ENCODE assay signal across 1 cellular context in the genomic region with DNA sequence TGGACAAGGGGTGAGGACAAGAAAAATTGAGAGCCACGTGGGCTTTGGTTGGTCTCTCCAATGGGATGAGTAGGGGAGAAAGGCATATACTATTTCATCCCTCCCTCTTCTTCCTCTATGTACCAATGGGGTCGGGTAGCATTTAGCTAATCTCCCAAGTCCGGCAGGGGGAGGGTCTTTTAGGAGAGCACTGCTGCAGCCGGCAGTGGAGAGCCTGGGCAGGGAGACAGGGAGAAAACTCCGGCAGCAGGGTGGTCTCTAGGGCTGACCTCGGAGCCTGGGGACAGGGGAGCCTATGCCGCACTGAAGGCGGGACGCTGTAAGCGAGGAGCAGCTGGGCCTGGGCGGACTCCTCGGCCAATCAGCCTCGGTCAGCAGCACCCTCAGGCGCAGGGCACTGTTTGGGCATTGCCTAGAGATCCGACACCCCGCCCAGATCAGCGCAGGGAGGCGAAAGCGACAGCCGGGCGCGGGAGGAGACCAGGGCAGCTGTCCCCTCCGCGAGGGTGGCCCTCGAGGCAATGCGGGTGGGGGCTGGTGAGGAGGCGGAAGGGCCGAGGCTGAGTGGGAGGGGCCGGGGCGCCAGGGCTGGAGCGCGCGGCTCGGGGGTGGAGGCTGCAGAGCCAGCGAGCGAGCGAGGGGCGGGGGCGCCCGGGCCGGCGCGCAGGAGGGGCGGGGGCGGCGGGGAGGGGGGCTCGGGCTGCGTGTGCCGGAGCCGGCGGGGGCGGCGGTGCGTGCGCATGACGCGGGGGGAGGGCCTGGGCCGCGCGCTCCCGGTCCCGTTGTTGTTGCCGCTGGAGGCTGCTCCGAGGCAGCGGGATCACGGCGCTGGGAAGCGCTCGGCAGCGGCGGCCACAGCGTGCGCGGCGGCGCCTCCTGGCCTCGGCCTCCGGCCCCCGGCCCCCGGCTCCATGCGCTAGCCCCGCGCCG.
TF ChIP-seq lines count a peak whose summit lies in the region.

A gene (plus strand): TSS at position 785 of the 930 bp plus-strand sequence. CDS start 267 bp downstream, outside the sequence.

TF ChIP-seq in HepG2, 621 proteins besides CTCF, POLR2A, EP300 and RAD21 (continued from another document and continues in another):
- TF ChIP-seq, protein P1, sequence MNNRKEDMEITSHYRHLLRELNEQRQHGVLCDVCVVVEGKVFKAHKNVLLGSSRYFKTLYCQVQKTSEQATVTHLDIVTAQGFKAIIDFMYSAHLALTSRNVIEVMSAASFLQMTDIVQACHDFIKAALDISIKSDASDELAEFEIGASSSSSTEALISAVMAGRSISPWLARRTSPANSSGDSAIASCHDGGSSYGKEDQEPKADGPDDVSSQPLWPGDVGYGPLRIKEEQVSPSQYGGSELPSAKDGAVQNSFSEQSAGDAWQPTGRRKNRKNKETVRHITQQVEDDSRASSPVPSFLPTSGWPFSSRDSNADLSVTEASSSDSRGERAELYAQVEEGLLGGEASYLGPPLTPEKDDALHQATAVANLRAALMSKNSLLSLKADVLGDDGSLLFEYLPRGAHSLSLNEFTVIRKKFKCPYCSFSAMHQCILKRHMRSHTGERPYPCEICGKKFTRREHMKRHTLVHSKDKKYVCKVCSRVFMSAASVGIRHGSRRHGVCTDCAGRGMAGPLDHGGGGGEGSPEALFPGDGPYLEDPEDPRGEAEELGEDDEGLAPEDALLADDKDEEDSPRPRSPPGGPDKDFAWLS (CRISPR knock-in tag; IDR thresholded peaks at IDR 0.05; ENCODE audit: borderline replicate concordance): no peak
- TF ChIP-seq TMF1 (CRISPR knock-in tag; IDR thresholded peaks at IDR 0.05; ENCODE audit: low read depth): 0 out of 2 replicates have a peak, but pooled peaks have one; percentile 42
- no peak for TF ChIP-seq ZNF761 (CRISPR knock-in tag; conservative IDR thresholded peaks at IDR 0.05)
- no peak for TF ChIP-seq KDM6A (CRISPR knock-in tag; IDR thresholded peaks at IDR 0.05; ENCODE audit: low read depth)
- TF ChIP-seq, protein P2, sequence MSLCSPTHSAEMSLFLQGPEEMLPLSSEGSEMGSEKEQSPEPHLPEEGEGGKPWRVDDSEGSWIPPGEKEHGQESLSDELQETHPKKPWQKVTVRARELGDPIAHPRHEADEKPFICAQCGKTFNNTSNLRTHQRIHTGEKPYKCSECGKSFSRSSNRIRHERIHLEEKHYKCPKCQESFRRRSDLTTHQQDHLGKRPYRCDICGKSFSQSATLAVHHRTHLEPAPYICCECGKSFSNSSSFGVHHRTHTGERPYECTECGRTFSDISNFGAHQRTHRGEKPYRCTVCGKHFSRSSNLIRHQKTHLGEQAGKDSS (CRISPR knock-in tag; IDR thresholded peaks at IDR 0.05; ENCODE audit: borderline replicate concordance, low read depth): peak; percentile 79; the same call in 1 of the 2 replicates
- 0 out of 2 replicates have a peak, but pooled peaks have one; percentile 46 for TF ChIP-seq HIVEP1 (CRISPR knock-in tag; IDR thresholded peaks at IDR 0.05)
- 0 out of 2 replicates have a peak, but pooled peaks have one; percentile 20 for TF ChIP-seq NKX3-1 (CRISPR knock-in tag; IDR thresholded peaks at IDR 0.05)
- TF ChIP-seq ZNF598 (CRISPR knock-in tag; IDR thresholded peaks at IDR 0.05; ENCODE audit: borderline replicate concordance): 0 out of 2 replicates have a peak, but pooled peaks have one; percentile 56
- peak; percentile 75 for TF ChIP-seq ELF1 (CRISPR knock-in tag; IDR thresholded peaks at IDR 0.05)
- TF ChIP-seq KDM2A (CRISPR knock-in tag; IDR thresholded peaks at IDR 0.05; ENCODE audit: borderline replicate concordance, low read depth): peak; percentile 79; the same call in 1 of the 2 replicates
- TF ChIP-seq ZFY (CRISPR knock-in tag; IDR thresholded peaks at IDR 0.05): peak; percentile 78
- TF ChIP-seq, protein P3, sequence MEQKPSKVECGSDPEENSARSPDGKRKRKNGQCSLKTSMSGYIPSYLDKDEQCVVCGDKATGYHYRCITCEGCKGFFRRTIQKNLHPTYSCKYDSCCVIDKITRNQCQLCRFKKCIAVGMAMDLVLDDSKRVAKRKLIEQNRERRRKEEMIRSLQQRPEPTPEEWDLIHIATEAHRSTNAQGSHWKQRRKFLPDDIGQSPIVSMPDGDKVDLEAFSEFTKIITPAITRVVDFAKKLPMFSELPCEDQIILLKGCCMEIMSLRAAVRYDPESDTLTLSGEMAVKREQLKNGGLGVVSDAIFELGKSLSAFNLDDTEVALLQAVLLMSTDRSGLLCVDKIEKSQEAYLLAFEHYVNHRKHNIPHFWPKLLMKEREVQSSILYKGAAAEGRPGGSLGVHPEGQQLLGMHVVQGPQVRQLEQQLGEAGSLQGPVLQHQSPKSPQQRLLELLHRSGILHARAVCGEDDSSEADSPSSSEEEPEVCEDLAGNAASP (CRISPR knock-in tag; IDR thresholded peaks at IDR 0.05; ENCODE audit: borderline replicate concordance): peak; percentile 33; the same call in 1 of the 2 replicates
- TF ChIP-seq CHD4 (IDR thresholded peaks at IDR 0.05; ENCODE audit: borderline replicate concordance, low read length): no peak
- 0 out of 2 replicates have a peak, but pooled peaks have one; percentile 48 for TF ChIP-seq CHCHD3 (CRISPR knock-in tag; IDR thresholded peaks at IDR 0.05)
- TF ChIP-seq, protein P4, sequence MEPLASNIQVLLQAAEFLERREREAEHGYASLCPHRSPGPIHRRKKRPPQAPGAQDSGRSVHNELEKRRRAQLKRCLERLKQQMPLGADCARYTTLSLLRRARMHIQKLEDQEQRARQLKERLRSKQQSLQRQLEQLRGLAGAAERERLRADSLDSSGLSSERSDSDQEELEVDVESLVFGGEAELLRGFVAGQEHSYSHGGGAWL (CRISPR knock-in tag; IDR thresholded peaks at IDR 0.05): peak; percentile 55; the same call in 1 of the 2 replicates
- TF ChIP-seq, protein P5, sequence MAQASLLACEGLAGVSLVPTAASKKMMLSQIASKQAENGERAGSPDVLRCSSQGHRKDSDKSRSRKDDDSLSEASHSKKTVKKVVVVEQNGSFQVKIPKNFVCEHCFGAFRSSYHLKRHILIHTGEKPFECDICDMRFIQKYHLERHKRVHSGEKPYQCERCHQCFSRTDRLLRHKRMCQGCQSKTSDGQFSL (CRISPR knock-in tag; IDR thresholded peaks at IDR 0.05): 0 out of 2 replicates have a peak, but pooled peaks have one; percentile 44
- TF ChIP-seq, protein P6, sequence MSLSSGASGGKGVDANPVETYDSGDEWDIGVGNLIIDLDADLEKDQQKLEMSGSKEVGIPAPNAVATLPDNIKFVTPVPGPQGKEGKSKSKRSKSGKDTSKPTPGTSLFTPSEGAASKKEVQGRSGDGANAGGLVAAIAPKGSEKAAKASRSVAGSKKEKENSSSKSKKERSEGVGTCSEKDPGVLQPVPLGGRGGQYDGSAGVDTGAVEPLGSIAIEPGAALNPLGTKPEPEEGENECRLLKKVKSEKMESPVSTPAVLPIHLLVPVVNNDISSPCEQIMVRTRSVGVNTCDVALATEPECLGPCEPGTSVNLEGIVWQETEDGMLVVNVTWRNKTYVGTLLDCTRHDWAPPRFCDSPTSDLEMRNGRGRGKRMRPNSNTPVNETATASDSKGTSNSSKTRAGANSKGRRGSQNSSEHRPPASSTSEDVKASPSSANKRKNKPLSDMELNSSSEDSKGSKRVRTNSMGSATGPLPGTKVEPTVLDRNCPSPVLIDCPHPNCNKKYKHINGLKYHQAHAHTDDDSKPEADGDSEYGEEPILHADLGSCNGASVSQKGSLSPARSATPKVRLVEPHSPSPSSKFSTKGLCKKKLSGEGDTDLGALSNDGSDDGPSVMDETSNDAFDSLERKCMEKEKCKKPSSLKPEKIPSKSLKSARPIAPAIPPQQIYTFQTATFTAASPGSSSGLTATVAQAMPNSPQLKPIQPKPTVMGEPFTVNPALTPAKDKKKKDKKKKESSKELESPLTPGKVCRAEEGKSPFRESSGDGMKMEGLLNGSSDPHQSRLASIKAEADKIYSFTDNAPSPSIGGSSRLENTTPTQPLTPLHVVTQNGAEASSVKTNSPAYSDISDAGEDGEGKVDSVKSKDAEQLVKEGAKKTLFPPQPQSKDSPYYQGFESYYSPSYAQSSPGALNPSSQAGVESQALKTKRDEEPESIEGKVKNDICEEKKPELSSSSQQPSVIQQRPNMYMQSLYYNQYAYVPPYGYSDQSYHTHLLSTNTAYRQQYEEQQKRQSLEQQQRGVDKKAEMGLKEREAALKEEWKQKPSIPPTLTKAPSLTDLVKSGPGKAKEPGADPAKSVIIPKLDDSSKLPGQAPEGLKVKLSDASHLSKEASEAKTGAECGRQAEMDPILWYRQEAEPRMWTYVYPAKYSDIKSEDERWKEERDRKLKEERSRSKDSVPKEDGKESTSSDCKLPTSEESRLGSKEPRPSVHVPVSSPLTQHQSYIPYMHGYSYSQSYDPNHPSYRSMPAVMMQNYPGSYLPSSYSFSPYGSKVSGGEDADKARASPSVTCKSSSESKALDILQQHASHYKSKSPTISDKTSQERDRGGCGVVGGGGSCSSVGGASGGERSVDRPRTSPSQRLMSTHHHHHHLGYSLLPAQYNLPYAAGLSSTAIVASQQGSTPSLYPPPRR (CRISPR knock-in tag; IDR thresholded peaks at IDR 0.05; ENCODE audit: borderline replicate concordance): peak; percentile 50; the same call in 1 of the 2 replicates
- no peak for TF ChIP-seq HDAC2 (CRISPR knock-in tag; IDR thresholded peaks at IDR 0.05)
- TF ChIP-seq, protein P7, sequence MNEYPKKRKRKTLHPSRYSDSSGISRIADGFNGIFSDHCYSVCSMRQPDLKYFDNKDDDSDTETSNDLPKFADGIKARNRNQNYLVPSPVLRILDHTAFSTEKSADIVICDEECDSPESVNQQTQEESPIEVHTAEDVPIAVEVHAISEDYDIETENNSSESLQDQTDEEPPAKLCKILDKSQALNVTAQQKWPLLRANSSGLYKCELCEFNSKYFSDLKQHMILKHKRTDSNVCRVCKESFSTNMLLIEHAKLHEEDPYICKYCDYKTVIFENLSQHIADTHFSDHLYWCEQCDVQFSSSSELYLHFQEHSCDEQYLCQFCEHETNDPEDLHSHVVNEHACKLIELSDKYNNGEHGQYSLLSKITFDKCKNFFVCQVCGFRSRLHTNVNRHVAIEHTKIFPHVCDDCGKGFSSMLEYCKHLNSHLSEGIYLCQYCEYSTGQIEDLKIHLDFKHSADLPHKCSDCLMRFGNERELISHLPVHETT (CRISPR knock-in tag; conservative IDR thresholded peaks at IDR 0.05): peak; percentile 48; the same call in 1 of the 2 replicates
- peak; percentile 49; the same call in 1 of the 2 replicates for TF ChIP-seq ZNF143 (CRISPR knock-in tag; IDR thresholded peaks at IDR 0.05)
- TF ChIP-seq, protein P8, sequence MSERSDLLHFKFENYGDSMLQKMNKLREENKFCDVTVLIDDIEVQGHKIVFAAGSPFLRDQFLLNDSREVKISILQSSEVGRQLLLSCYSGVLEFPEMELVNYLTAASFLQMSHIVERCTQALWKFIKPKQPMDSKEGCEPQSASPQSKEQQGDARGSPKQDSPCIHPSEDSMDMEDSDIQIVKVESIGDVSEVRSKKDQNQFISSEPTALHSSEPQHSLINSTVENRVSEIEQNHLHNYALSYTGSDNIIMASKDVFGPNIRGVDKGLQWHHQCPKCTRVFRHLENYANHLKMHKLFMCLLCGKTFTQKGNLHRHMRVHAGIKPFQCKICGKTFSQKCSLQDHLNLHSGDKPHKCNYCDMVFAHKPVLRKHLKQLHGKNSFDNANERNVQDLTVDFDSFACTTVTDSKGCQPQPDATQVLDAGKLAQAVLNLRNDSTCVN (CRISPR knock-in tag; IDR thresholded peaks at IDR 0.05; ENCODE audit: borderline replicate concordance): no peak; the same call in 1 of the 2 replicates
- TF ChIP-seq MZF1 (CRISPR knock-in tag; IDR thresholded peaks at IDR 0.05; ENCODE audit: borderline replicate concordance): no peak
- TF ChIP-seq MYNN (CRISPR knock-in tag; IDR thresholded peaks at IDR 0.05; ENCODE audit: low read depth): peak; percentile 90; the same call in 1 of the 2 replicates
- peak; percentile 71; the same call in 1 of the 2 replicates for TF ChIP-seq NFKB2 (CRISPR knock-in tag; IDR thresholded peaks at IDR 0.05; ENCODE audit: borderline replicate concordance)
- peak; percentile 70 for TF ChIP-seq ZNF501 (CRISPR knock-in tag; IDR thresholded peaks at IDR 0.05)
- TF ChIP-seq ZNF350 (CRISPR knock-in tag; IDR thresholded peaks at IDR 0.05; ENCODE audit: borderline replicate concordance, low read depth): peak; percentile 56
- 0 out of 2 replicates have a peak, but pooled peaks have one; percentile 46 for TF ChIP-seq SNAPC2 (CRISPR knock-in tag; IDR thresholded peaks at IDR 0.05)
- 0 out of 2 replicates have a peak, but pooled peaks have one; percentile 53 for TF ChIP-seq HOXA5 (CRISPR knock-in tag; IDR thresholded peaks at IDR 0.05)
- TF ChIP-seq, protein P9, sequence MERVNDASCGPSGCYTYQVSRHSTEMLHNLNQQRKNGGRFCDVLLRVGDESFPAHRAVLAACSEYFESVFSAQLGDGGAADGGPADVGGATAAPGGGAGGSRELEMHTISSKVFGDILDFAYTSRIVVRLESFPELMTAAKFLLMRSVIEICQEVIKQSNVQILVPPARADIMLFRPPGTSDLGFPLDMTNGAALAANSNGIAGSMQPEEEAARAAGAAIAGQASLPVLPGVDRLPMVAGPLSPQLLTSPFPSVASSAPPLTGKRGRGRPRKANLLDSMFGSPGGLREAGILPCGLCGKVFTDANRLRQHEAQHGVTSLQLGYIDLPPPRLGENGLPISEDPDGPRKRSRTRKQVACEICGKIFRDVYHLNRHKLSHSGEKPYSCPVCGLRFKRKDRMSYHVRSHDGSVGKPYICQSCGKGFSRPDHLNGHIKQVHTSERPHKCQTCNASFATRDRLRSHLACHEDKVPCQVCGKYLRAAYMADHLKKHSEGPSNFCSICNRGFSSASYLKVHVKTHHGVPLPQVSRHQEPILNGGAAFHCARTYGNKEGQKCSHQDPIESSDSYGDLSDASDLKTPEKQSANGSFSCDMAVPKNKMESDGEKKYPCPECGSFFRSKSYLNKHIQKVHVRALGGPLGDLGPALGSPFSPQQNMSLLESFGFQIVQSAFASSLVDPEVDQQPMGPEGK (CRISPR knock-in tag; IDR thresholded peaks at IDR 0.05): peak; percentile 90
- 0 out of 2 replicates have a peak, but pooled peaks have one; percentile 60 for TF ChIP-seq ZNF33B (CRISPR knock-in tag; IDR thresholded peaks at IDR 0.05)
- TF ChIP-seq ZNF788 (CRISPR knock-in tag; IDR thresholded peaks at IDR 0.05; ENCODE audit: borderline replicate concordance): peak; percentile 87
- TF ChIP-seq PPARG (CRISPR knock-in tag; conservative IDR thresholded peaks at IDR 0.05): no peak
- 0 out of 2 replicates have a peak, but pooled peaks have one; percentile 39 for TF ChIP-seq MIER3 (CRISPR knock-in tag; IDR thresholded peaks at IDR 0.05; ENCODE audit: borderline replicate concordance)
- TF ChIP-seq REPIN1 (CRISPR knock-in tag; IDR thresholded peaks at IDR 0.05; ENCODE audit: borderline replicate concordance, low read depth): peak; percentile 46; the same call in 1 of the 2 replicates
- TF ChIP-seq, protein P10, sequence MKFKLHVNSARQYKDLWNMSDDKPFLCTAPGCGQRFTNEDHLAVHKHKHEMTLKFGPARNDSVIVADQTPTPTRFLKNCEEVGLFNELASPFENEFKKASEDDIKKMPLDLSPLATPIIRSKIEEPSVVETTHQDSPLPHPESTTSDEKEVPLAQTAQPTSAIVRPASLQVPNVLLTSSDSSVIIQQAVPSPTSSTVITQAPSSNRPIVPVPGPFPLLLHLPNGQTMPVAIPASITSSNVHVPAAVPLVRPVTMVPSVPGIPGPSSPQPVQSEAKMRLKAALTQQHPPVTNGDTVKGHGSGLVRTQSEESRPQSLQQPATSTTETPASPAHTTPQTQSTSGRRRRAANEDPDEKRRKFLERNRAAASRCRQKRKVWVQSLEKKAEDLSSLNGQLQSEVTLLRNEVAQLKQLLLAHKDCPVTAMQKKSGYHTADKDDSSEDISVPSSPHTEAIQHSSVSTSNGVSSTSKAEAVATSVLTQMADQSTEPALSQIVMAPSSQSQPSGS (CRISPR knock-in tag; IDR thresholded peaks at IDR 0.05): 0 out of 2 replicates have a peak, but pooled peaks have one; percentile 16
- peak; percentile 86 for TF ChIP-seq ZNF883 (CRISPR knock-in tag; IDR thresholded peaks at IDR 0.05; ENCODE audit: not compliant biosample characterization)
